Comparison of ENCODE assay signal across 8 cellular contexts in genomic region chr2:221571108-221571390, GRCh38. TPM values are rescaled to one million over a fixed set of nuclear protein-coding genes. Genes with fewer than 3 reads are reported as not detected.
DNase-seq lines count a peak whose midpoint lies in the region; ATAC-seq and TF ChIP-seq lines count a peak whose summit lies in the region.

No MANE protein-coding gene starts in this region.

- H3K36me3 ChIP-seq in esophagus (ENCODE audit: control insufficient read depth in 2 of 2, insufficient read depth in 2 of 2, low read length in 1 of 2), result no peaks in the 10 kb centered on the region
- H3K36me3 ChIP-seq in trophoblast cell (ENCODE audit: control insufficient read depth in 1 of 2, insufficient read depth in 2 of 2, low read length in 2 of 2), result no peaks in the 10 kb centered on the region

- no peak overlapping the region for H3K9ac ChIP-seq in trophoblast cell (ENCODE audit: low read length)

- POLR2A ChIA-PET in WTC11 (lab: Charles Lee), result no interaction called here

- H2BK120ac ChIP-seq in trophoblast cell (ENCODE audit: insufficient read depth, low read length, poor library complexity), result no peak overlapping the region

- H3K79me2 ChIP-seq in trophoblast cell (ENCODE audit: control insufficient read depth, insufficient read depth, low read length, poor library complexity), result peaks cover 1% of the 10 kb centered on the region

- H3K18ac ChIP-seq in trophoblast cell (ENCODE audit: low read length), result no peak overlapping the region

- H3K9me3 ChIP-seq in esophagus (ENCODE audit: control insufficient read depth in 2 of 2, insufficient read depth in 1 of 2, low read depth in 1 of 2, low read length in 1 of 2), result no peaks in the 10 kb centered on the region
- H3K9me3 ChIP-seq in trophoblast cell (ENCODE audit: insufficient read depth, low read depth, low read length), result peaks cover 5% of the 10 kb centered on the region

- H3K4me3 ChIP-seq in GM12865 (ENCODE audit: low read depth, low read length), result no peak overlapping the region
- H3K4me3 ChIP-seq in esophagus (ENCODE audit: low read depth in 1 of 2, low read length in 2 of 2), result peak overlapping the region; percentile 76 to 82
- peak overlapping the region; percentile 82 for H3K4me3 ChIP-seq in trophoblast cell (ENCODE audit: low read depth, low read length)

- peaks cover 14% of the 10 kb centered on the region for H3K79me1 ChIP-seq in trophoblast cell (ENCODE audit: low read length)

- no peak overlapping the region for H3K4ac ChIP-seq in trophoblast cell (ENCODE audit: low read depth, low read length)

- peaks cover 63% of the 10 kb centered on the region for H3K27me3 Mint-ChIP-seq in WTC11 (ENCODE audit: low read depth)

- peak overlapping the region; percentile 90 for H3K4me2 ChIP-seq in trophoblast cell (ENCODE audit: low read length)

- TF ChIP-seq CTCF in GM12865 (IDR thresholded peaks at IDR 0.05; ENCODE audit: insufficient read depth, low read depth, low read length, missing control alignments), result no peak
- no peak for TF ChIP-seq CTCF in WTC11 (IDR thresholded peaks at IDR 0.05)

- no peak for ATAC-seq in WTC11
- no peak for ATAC-seq in GM18505 (IDR thresholded peaks at IDR 0.05; ENCODE audit: unreplicated experiment)
- no peak for ATAC-seq in HG03439 (IDR thresholded peaks at IDR 0.05; ENCODE audit: unreplicated experiment)
- no peak for ATAC-seq in HG03520 (IDR thresholded peaks at IDR 0.05; ENCODE audit: unreplicated experiment)

- H3K27me3 ChIP-seq in esophagus (ENCODE audit: control insufficient read depth in 1 of 2, insufficient read depth in 2 of 2, low read length in 2 of 2) (peaks cover 0 to 3% of the 10 kb centered on the region in 2 donors), trophoblast cell (ENCODE audit: insufficient read depth, low read length) (peaks cover 17% of the 10 kb centered on the region)

- H3K27ac Mint-ChIP-seq in WTC11, result no peak overlapping the region

- no peak overlapping the region for H3K27ac ChIP-seq in esophagus (ENCODE audit: low read depth in 2 of 2, low read length in 1 of 2)
- H3K27ac ChIP-seq in trophoblast cell (ENCODE audit: low read depth, low read length), result no peak overlapping the region

- CTCF ChIA-PET in WTC11 (lab: Charles Lee), result no interaction called here

- H3K4me1 ChIP-seq in esophagus (ENCODE audit: control insufficient read depth in 2 of 2, insufficient read depth in 2 of 2, low read length in 1 of 2), result peaks cover 0 to 6% of the 10 kb centered on the region in 2 donors
- H3K4me1 ChIP-seq in trophoblast cell (ENCODE audit: control insufficient read depth in 1 of 2, insufficient read depth in 2 of 2, low read length in 2 of 2), result peaks cover 4 to 11% of the 10 kb centered on the region in 2 experiments

- DNase-seq in GM12865 (ENCODE audit: low read depth) (peak; percentile 16), WTC11 (ENCODE audit: low spot score) (no peak), trophoblast cell (no peak), hepatic stellate cell (ENCODE audit: low spot score) (no peak)

- no peak overlapping the region for H4K8ac ChIP-seq in trophoblast cell (ENCODE audit: low read depth, low read length)

- no peak overlapping the region for H2AK5ac ChIP-seq in trophoblast cell (ENCODE audit: low read length)

- no peak overlapping the region for H2BK5ac ChIP-seq in trophoblast cell (ENCODE audit: low read depth, low read length, poor library complexity)

- peak overlapping the region; percentile 96 for H3K4me3 Mint-ChIP-seq in WTC11

- no peak for TF ChIP-seq POLR2A in GM18505 (IDR thresholded peaks at IDR 0.05; ENCODE audit: borderline replicate concordance, extremely low read depth, insufficient read depth, insufficient read length)

- WGBS in esophagus, 2 donors, result 1 to 5% methylated on average over 18 of the region's 18 CpGs
- WGBS in trophoblast cell (ENCODE audit: extremely low coverage, insufficient coverage, insufficient read length), result no CpG with 5 or more reads among the region's 18 CpGs

- no peak overlapping the region for H3K23ac ChIP-seq in trophoblast cell (ENCODE audit: low read length)

- no peaks in the 10 kb centered on the region for H3K36me3 Mint-ChIP-seq in WTC11

- H3K4me1 Mint-ChIP-seq in WTC11, result peaks cover 54% of the 10 kb centered on the region

- H3K14ac ChIP-seq in trophoblast cell (ENCODE audit: low read length), result no peak overlapping the region

- H2BK12ac ChIP-seq in trophoblast cell (ENCODE audit: low read length), result no peak overlapping the region

- no peaks in the 10 kb centered on the region for H3K9me3 Mint-ChIP-seq in WTC11

- H2AFZ ChIP-seq in trophoblast cell (ENCODE audit: insufficient read depth, low read length, poor library complexity), result no peak overlapping the region

- no peak overlapping the region for H4K91ac ChIP-seq in trophoblast cell (ENCODE audit: low read depth, low read length)

- H4K12ac ChIP-seq in trophoblast cell (ENCODE audit: low read depth, low read length), result no peak overlapping the region

TF ChIP-seq in WTC11, 78 proteins besides CTCF, POLR2A, EP300 and RAD21:
- no peak for TF ChIP-seq RORB (CRISPR knock-in tag; IDR thresholded peaks at IDR 0.05)
- no peak for TF ChIP-seq IRF1 (CRISPR knock-in tag; IDR thresholded peaks at IDR 0.05)
- TF ChIP-seq EMX1 (CRISPR knock-in tag; IDR thresholded peaks at IDR 0.05), result no peak
- TF ChIP-seq JUN (CRISPR knock-in tag; IDR thresholded peaks at IDR 0.05), result no peak

RNA-seq across cellular contexts. Expression of gene EPHA4, which starts 1.1 kb away (rescaled TPM):
- 6.7 to 11.0 TPM (median 6.8 TPM) in 3 replicates for total RNA-seq in WTC11 (2021)
- polyA plus RNA-seq in esophagus, result 1 to 10 TPM; 4.5 to 6.0 TPM
- 5.3 and 6.3 TPM in 2 replicates for polyA plus RNA-seq in trophoblast cell (2013)
